Comparison of ENCODE assay signal across 37 cellular contexts in genomic region chr2:177108890-177109289, GRCh38.
"Had no signal": no experiment of that assay in that cellular context is flagged by ENCODE, and none has a peak within 500 bp of the region (broad histone marks: within the 10 kb centered on the region; RNA-seq: fewer than 3 reads in every experiment).

No MANE protein-coding gene starts in this region.

- H3K36me3 Mint-ChIP-seq: activated CD4-positive, alpha-beta memory T cell treated with anti-CD3 and anti-CD28 coated beads for 36 hours; activated naive CD4-positive, alpha-beta T cell treated with anti-CD3 and anti-CD28 coated beads, Interleukin-2, amount 50 U/mL, for 72 hours; activated naive CD8-positive, alpha-beta T cell treated with anti-CD3 and anti-CD28 coated beads for 36 hours; brain had no signal

- FAIRE-seq: astrocyte, bronchial epithelial cell, TTC549 had no signal

- H3K27ac Mint-ChIP-seq: activated B cell treated with CpG ODN at 0.5 μM for 24 hours; activated CD4-positive, alpha-beta memory T cell treated with anti-CD3 and anti-CD28 coated beads for 36 hours; activated CD4-positive, alpha-beta T cell treated with anti-CD3 and anti-CD28 coated beads, Interleukin-2, amount 10 ng/mL, durations not matched to agents 7 days and 5 days; activated CD8-positive, alpha-beta T cell treated with anti-CD3 and anti-CD28 coated beads for 36 hours; activated naive CD4-positive, alpha-beta T cell treated with anti-CD3 and anti-CD28 coated beads for 36 hours; activated naive CD4-positive, alpha-beta T cell treated with anti-CD3 and anti-CD28 coated beads, Interleukin-2, amount 50 U/mL, for 72 hours; activated naive CD8-positive, alpha-beta T cell treated with anti-CD3 and anti-CD28 coated beads for 36 hours; activated T-helper 1 cell treated with anti-CD3 and anti-CD28 coated beads, Interleukin-12 subunit alpha, Interleukin-12 subunit beta, Interleukin-2, Interleukin-4 antibody, amounts not matched to agents 30 ng/mL and 10 ng/mL and 1 ng/mL, durations not matched to agents 14 hours and 24 hours and 36 hours; activated T-helper 17 cell treated with anti-CD3 and anti-CD28 coated beads, Interleukin-2, amount 50 U/mL, for 72 hours; brain; T-helper 1 cell treated with Interleukin-12 subunit alpha and Interleukin-12 subunit beta and Interleukin-4 antibody, amounts not matched to agents 30 μg/mL and 1 μg/mL, for 36 hours; T-helper 2 cell treated with Interferon-gamma antibody and Interleukin-4, amounts not matched to agents 5 μg/mL and 100 μg/mL, for 36 hours had no signal

- DNase-seq: activated B cell treated with CpG ODN at 0.5 μM for 24 hours; activated CD4-positive, alpha-beta memory T cell treated with anti-CD3 and anti-CD28 coated beads for 36 hours; activated CD4-positive, alpha-beta T cell treated with anti-CD3 and anti-CD28 coated beads for 4 hours; activated CD4-positive, alpha-beta T cell treated with anti-CD3 and anti-CD28 coated beads, Interleukin-2, amount 10 ng/mL, durations not matched to agents 7 days and 5 days; activated CD4-positive, CD25-positive, alpha-beta regulatory T cell treated with anti-CD3 and anti-CD28 coated beads, Interleukin-2, amount 50 U/mL, for 72 hours; activated CD8-positive, alpha-beta memory T cell treated with anti-CD3 and anti-CD28 coated beads, Interleukin-2, amount 50 U/mL, for 4 hours; activated CD8-positive, alpha-beta T cell treated with anti-CD3 and anti-CD28 coated beads for 36 hours; activated effector memory CD4-positive, alpha-beta T cell treated with anti-CD3 and anti-CD28 coated beads, Interleukin-2, amount 50 U/mL, for 16 hours; activated gamma-delta T cell treated with Interleukin-2 at 50 U/mL for 16 hours; activated naive CD4-positive, alpha-beta T cell; activated naive CD4-positive, alpha-beta T cell treated with anti-CD3 and anti-CD28 coated beads for 36 hours; activated naive CD4-positive, alpha-beta T cell treated with anti-CD3 and anti-CD28 coated beads, Interleukin-2, amount 50 U/mL, for 16 hours; activated naive CD8-positive, alpha-beta T cell treated with anti-CD3 and anti-CD28 coated beads for 36 hours; activated T-cell treated with anti-CD3 and anti-CD28 coated beads for 4 hours; activated T-cell treated with anti-CD3 and anti-CD28 coated beads, Interleukin-2, amount 50 U/mL, for 1 hour; activated T-cell treated with anti-CD3 and anti-CD28 coated beads, Interleukin-2, amount 50 U/mL, for 4 hours; activated T-cell treated with anti-CD3 and anti-CD28 coated beads, Interleukin-2, amount 50 U/mL, for 72 hours; adrenal gland; amniotic stem cell; aorta; caudate nucleus; cerebellar nuclear complex; T-helper 1 cell; T-helper 2 cell; T-helper 9 cell had no signal

- H3K4me3 ChIP-seq: adrenal gland, cardiac muscle cell had no signal

- H3K4me3 Mint-ChIP-seq: activated B cell treated with CpG ODN at 0.5 μM for 24 hours; activated CD4-positive, alpha-beta memory T cell treated with anti-CD3 and anti-CD28 coated beads for 36 hours; activated CD4-positive, alpha-beta T cell treated with anti-CD3 and anti-CD28 coated beads, Interleukin-2, amount 10 ng/mL, durations not matched to agents 7 days and 5 days; activated CD8-positive, alpha-beta T cell treated with anti-CD3 and anti-CD28 coated beads for 36 hours; activated naive CD4-positive, alpha-beta T cell treated with anti-CD3 and anti-CD28 coated beads for 36 hours; activated naive CD8-positive, alpha-beta T cell treated with anti-CD3 and anti-CD28 coated beads for 36 hours; activated T-cell treated with anti-CD3 and anti-CD28 coated beads, Interleukin-2, amount 50 U/mL, for 4 hours; activated T-cell treated with anti-CD3 and anti-CD28 coated beads, Interleukin-2, amount 50 U/mL, for 72 hours; activated T-helper 1 cell treated with anti-CD3 and anti-CD28 coated beads, Interleukin-12 subunit alpha, Interleukin-12 subunit beta, Interleukin-2, Interleukin-4 antibody, amounts not matched to agents 30 ng/mL and 10 ng/mL and 1 ng/mL, durations not matched to agents 14 hours and 24 hours and 36 hours; activated T-helper 17 cell treated with anti-CD3 and anti-CD28 coated beads, Interleukin-2, amount 50 U/mL, for 72 hours; brain; central memory CD8-positive, alpha-beta T cell; T-helper 1 cell treated with Interleukin-12 subunit alpha and Interleukin-12 subunit beta and Interleukin-4 antibody, amounts not matched to agents 30 μg/mL and 1 μg/mL, for 36 hours; T-helper 2 cell treated with Interferon-gamma antibody and Interleukin-4, amounts not matched to agents 5 μg/mL and 100 μg/mL, for 36 hours had no signal

- H3K36me3 ChIP-seq: adrenal gland, cardiac muscle cell had no signal

- H3K9me3 ChIP-seq: adrenal gland had no signal

- ATAC-seq: activated CD8-positive, alpha-beta T cell treated with anti-CD3 and anti-CD28 coated beads for 36 hours; activated naive CD4-positive, alpha-beta T cell treated with anti-CD3 and anti-CD28 coated beads, Interleukin-2, amount 50 U/mL, for 72 hours; activated T-cell treated with anti-CD3 and anti-CD28 coated beads, Interleukin-2, amount 50 U/mL, for 4 hours; activated T-cell treated with anti-CD3 and anti-CD28 coated beads, Interleukin-2, amount 50 U/mL, for 72 hours; activated T-helper 17 cell treated with anti-CD3 and anti-CD28 coated beads, Interleukin-2, amount 50 U/mL, for 72 hours had no signal

- H3K27me3 ChIP-seq: adrenal gland, cardiac muscle cell had no signal

- H3K4me1 Mint-ChIP-seq: activated B cell treated with CpG ODN at 0.5 μM for 24 hours; activated CD4-positive, alpha-beta T cell treated with anti-CD3 and anti-CD28 coated beads, Interleukin-2, amount 10 ng/mL, durations not matched to agents 7 days and 5 days; activated naive CD8-positive, alpha-beta T cell treated with anti-CD3 and anti-CD28 coated beads for 36 hours; activated T-helper 17 cell treated with anti-CD3 and anti-CD28 coated beads, Interleukin-2, amount 50 U/mL, for 72 hours; brain; central memory CD8-positive, alpha-beta T cell had no signal

- H3K4me1 ChIP-seq: adrenal gland had no signal

- H3K27ac ChIP-seq: adrenal gland, cardiac muscle cell, VCaP had no signal

- H3K9me3 Mint-ChIP-seq: activated B cell treated with CpG ODN at 0.5 μM for 24 hours; activated CD4-positive, alpha-beta memory T cell treated with anti-CD3 and anti-CD28 coated beads for 36 hours; activated CD4-positive, alpha-beta T cell treated with anti-CD3 and anti-CD28 coated beads, Interleukin-2, amount 10 ng/mL, durations not matched to agents 7 days and 5 days; activated CD8-positive, alpha-beta T cell treated with anti-CD3 and anti-CD28 coated beads for 36 hours; activated naive CD4-positive, alpha-beta T cell treated with anti-CD3 and anti-CD28 coated beads for 36 hours; activated naive CD4-positive, alpha-beta T cell treated with anti-CD3 and anti-CD28 coated beads, Interleukin-2, amount 50 U/mL, for 72 hours; activated naive CD8-positive, alpha-beta T cell treated with anti-CD3 and anti-CD28 coated beads for 36 hours; activated T-cell treated with anti-CD3 and anti-CD28 coated beads, Interleukin-2, amount 50 U/mL, for 4 hours; activated T-cell treated with anti-CD3 and anti-CD28 coated beads, Interleukin-2, amount 50 U/mL, for 72 hours; activated T-helper 1 cell treated with anti-CD3 and anti-CD28 coated beads, Interleukin-12 subunit alpha, Interleukin-12 subunit beta, Interleukin-2, Interleukin-4 antibody, amounts not matched to agents 30 ng/mL and 10 ng/mL and 1 ng/mL, durations not matched to agents 14 hours and 24 hours and 36 hours; activated T-helper 17 cell treated with anti-CD3 and anti-CD28 coated beads, Interleukin-2, amount 50 U/mL, for 72 hours; central memory CD8-positive, alpha-beta T cell; T-helper 1 cell treated with Interleukin-12 subunit alpha and Interleukin-12 subunit beta and Interleukin-4 antibody, amounts not matched to agents 30 μg/mL and 1 μg/mL, for 36 hours; T-helper 2 cell treated with Interferon-gamma antibody and Interleukin-4, amounts not matched to agents 5 μg/mL and 100 μg/mL, for 36 hours had no signal
